Comparison of ENCODE assay signal across 22 cellular contexts in genomic region chr5:152884006-152884405, GRCh38.
"Had no signal": no experiment of that assay in that cellular context is flagged by ENCODE, and none has a peak within 500 bp of the region (broad histone marks: within the 10 kb centered on the region; RNA-seq: fewer than 3 reads in every experiment).

No MANE protein-coding gene starts in this region.

- H3K27ac ChIP-seq: gastroesophageal sphincter, neutrophil, psoas muscle, stomach, thoracic aorta had no signal

- H3K36me3 ChIP-seq: gastroesophageal sphincter, neutrophil, stomach, thoracic aorta had no signal

- FAIRE-seq: endometrium, kidney, small intestine had no signal

- DNase-seq: effector memory CD4-positive, alpha-beta T cell; glutamatergic neuron; kidney; left cardiac atrium; left ventricle myocardium superior; mesenchymal stem cell; naive thymus-derived CD4-positive, alpha-beta T cell; nephron progenitor cell; psoas muscle; right cardiac atrium; small intestine; stimulated activated CD4-positive, alpha-beta T cell treated with anti-CD3 and anti-CD28 coated beads, Interleukin-12 subunit alpha, Interleukin-12 subunit beta, amount 100 ng/mL, for 4 hours; stimulated activated naive CD4-positive, alpha-beta T cell; stomach; substantia nigra; trophoblast cell had no signal

- H3K9me3 ChIP-seq: neutrophil, thoracic aorta had no signal

- ATAC-seq: esophagus mucosa; gastroesophageal sphincter; left cardiac atrium; left ventricle myocardium superior; naive thymus-derived CD4-positive, alpha-beta T cell; psoas muscle; right cardiac atrium had no signal

- H3K4me3 ChIP-seq: gastroesophageal sphincter, lung, psoas muscle, stomach, thoracic aorta had no signal

- H3K4me1 ChIP-seq: gastroesophageal sphincter, psoas muscle, stomach had no signal
